Comparison of ENCODE assay signal across 27 cellular contexts in the genomic region with DNA sequence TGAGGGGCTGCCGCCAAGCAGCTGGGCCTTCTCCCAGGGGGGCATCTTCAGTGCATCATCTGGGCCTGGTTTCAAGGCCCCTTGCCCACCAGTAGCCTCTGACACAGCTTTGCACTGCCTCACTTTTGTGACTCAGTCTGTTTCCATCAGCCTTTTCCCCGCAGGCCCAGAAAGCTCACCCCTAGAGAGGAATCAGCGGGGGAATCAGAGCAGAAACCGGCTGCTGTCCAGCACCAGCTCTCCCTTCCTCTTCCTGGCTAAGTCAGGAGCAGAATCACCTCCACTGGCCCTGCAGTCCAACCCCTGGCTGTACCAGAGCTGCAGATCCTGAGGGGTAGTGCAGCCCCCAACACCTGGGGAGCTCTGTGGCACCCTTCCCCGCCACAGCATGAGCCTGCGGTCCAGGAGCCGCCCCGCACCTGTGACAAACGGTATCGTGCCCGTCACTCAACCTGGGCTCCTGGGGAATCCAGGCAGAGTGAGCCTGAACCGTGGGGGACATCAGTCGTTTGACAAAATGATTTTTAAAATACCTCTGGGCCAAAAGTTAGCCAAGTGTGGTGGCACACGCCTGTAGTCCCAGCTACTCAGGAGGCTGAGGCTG.
"Had no signal": no experiment of that assay in that cellular context is flagged by ENCODE, and none has a peak within 500 bp of the region (broad histone marks: within the 10 kb centered on the region; RNA-seq: fewer than 3 reads in every experiment).

No MANE protein-coding gene starts in this region.

- H3K27ac ChIP-seq: SJCRH30 had no signal

- H3K9me3 ChIP-seq: SJCRH30 had no signal

- ATAC-seq: activated CD8-positive, alpha-beta T cell treated with anti-CD3 and anti-CD28 coated beads, Interleukin-2, amount 10 ng/mL, durations not matched to agents 7 days and 5 days; activated naive CD4-positive, alpha-beta T cell treated with anti-CD3 and anti-CD28 coated beads, Interleukin-2, amount 50 U/mL, for 72 hours; activated naive CD8-positive, alpha-beta T cell treated with anti-CD3 and anti-CD28 coated beads, Interleukin-2, amount 50 U/mL, for 24 hours; Panc1; WTC11 had no signal

- H3K4me3 ChIP-seq: SJCRH30 had no signal

- H3K36me3 ChIP-seq: SJCRH30 had no signal

- H3K4me1 ChIP-seq: SJCRH30 had no signal

- DNase-seq: activated CD4-positive, alpha-beta T cell treated with anti-CD3 and anti-CD28 coated beads for 48 hours; activated CD4-positive, alpha-beta T cell treated with anti-CD3 and anti-CD28 coated beads, Interleukin-2, amount 50 U/mL, for 4 hours; activated CD4-positive, CD25-positive, alpha-beta regulatory T cell treated with anti-CD3 and anti-CD28 coated beads, Interleukin-2, amount 50 U/mL, for 72 hours; activated CD8-positive, alpha-beta T cell treated with anti-CD3 and anti-CD28 coated beads, Interleukin-2, amount 10 ng/mL, durations not matched to agents 7 days and 5 days; activated effector memory CD4-positive, alpha-beta T cell treated with anti-CD3 and anti-CD28 coated beads, Interleukin-2, amount 50 U/mL, for 16 hours; activated naive CD4-positive, alpha-beta T cell treated with Interleukin-2 at 50 U/mL for 16 hours; activated naive CD8-positive, alpha-beta T cell treated with anti-CD3 and anti-CD28 coated beads, Interleukin-2, amount 50 U/mL, for 24 hours; activated T-cell treated with anti-CD3 and anti-CD28 coated beads, Interleukin-2, amount 50 U/mL, for 24 hours; amygdala; caudate nucleus; Kasumi-1; KBM-7; NCI-H1048; NCI-H1417; NCI-H1930; NCI-H2171; NCI-H2227 treated with DMSO at 0.1 percent for 48 hours; NCI-H510A; NCI-H69; NK-92 treated with Interleukin-12 subunit alpha and Interleukin-12 subunit beta, amount 100 ng/mL, for 24 hours; OCI-M1; Right ventricle myocardium superior; RPMI8226; SJCRH30 had no signal
